8 cellular contexts compared by ENCODE assay signal in the genomic region with DNA sequence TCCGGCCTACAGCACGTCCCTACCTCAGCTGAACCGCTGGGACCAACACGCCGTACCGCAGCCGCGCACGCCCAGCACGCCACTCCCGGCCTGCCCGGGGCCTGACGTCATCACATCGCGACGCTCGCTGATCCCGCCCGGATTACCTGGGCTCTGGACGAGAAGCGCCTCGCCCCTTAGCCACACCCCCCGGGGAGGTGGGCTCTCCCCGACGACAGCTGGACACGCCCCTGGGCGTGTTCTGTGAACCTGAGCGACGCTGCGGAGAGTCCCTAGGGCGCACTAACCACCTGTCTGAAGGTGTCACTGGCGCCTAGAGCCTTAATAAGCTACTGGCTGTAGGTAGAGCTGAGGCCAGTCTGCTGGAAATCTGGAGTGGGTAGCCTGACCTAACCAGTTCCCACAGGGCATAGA. TPM values are rescaled to one million over a fixed set of nuclear protein-coding genes. Genes with fewer than 3 reads are reported as not detected.
DNase-seq lines count a peak whose midpoint lies in the region; TF ChIP-seq lines count a peak whose summit lies in the region.
"Not testable (repeated sequence)": the region's sequence is repeated elsewhere in the genome, so short reads cannot be mapped to it uniquely, and the experiment has no call there.

Gene ZNG1A (minus strand): TSS at position 87 of the 414 bp plus-strand sequence. CDS start 87 bp downstream, outside the sequence.

- H3K27me3 Mint-ChIP-seq in activated naive CD8-positive, alpha-beta T cell; mesothelial cell of epicardium (ENCODE audit: low read depth): not testable (repeated sequence)

- not testable (repeated sequence) for H3K36me3 Mint-ChIP-seq in activated naive CD8-positive, alpha-beta T cell; mesothelial cell of epicardium

- H3K4me3 ChIP-seq in GM12875 (ENCODE audit: low read depth, low read length) (peak within 1 kb of the TSS; percentile 47), WI38 (ENCODE audit: low read depth, low read length) (peak within 1 kb of the TSS; percentile 45), fibroblast of mammary gland (ENCODE audit: control insufficient read depth, low read depth, low read length) (peak within 1 kb of the TSS; percentile 46)

- not testable (repeated sequence) for TF ChIP-seq CTCF in GM12875 (IDR thresholded peaks at IDR 0.05; ENCODE audit: borderline replicate concordance, insufficient read depth, low read depth, low read length); WI38 (IDR thresholded peaks at IDR 0.05; ENCODE audit: low read depth, low read length); fibroblast of mammary gland (conservative IDR thresholded peaks at IDR 0.05; ENCODE audit: control insufficient read depth, insufficient read depth, low read depth, low read length); mesothelial cell of epicardium (IDR thresholded peaks at IDR 0.05; ENCODE audit: unreplicated experiment)

- H3K4me3 Mint-ChIP-seq in activated naive CD8-positive, alpha-beta T cell: peak within 1 kb of the TSS; percentile 90
- H3K4me3 Mint-ChIP-seq in mesothelial cell of epicardium: peak within 1 kb of the TSS; percentile 70

- H3K4me1 Mint-ChIP-seq in activated naive CD8-positive, alpha-beta T cell (ENCODE audit: low read depth); mesothelial cell of epicardium: not testable (repeated sequence)

- DNase-seq in NCI-H2227 treated with DMSO at 0.1 percent for 48 hours (lab: John Stamatoyannopoulos, UW) (peak; percentile 12), fibroblast of mammary gland (ENCODE audit: low read depth) (peak; percentile 52)
- DNase-seq in mesothelial cell of epicardium (ENCODE audit: low spot score in 2 of 2, unreplicated experiment in 2 of 2); ureter (ENCODE audit: low spot score): not testable (repeated sequence)
- peak; percentile 67 for DNase-seq in stimulated activated CD4-positive, alpha-beta T cell treated with anti-CD3 and anti-CD28 coated beads, Interleukin-15, amount 100 ng/mL, for 48 hours (ENCODE audit: low read depth in 2 of 2)

- peak within 1 kb of the TSS; percentile 89 for H3K27ac Mint-ChIP-seq in activated naive CD8-positive, alpha-beta T cell
- peak within 1 kb of the TSS; percentile 84 for H3K27ac Mint-ChIP-seq in mesothelial cell of epicardium

- H3K9me3 Mint-ChIP-seq in activated naive CD8-positive, alpha-beta T cell (ENCODE audit: low read depth); mesothelial cell of epicardium: not testable (repeated sequence)

RNA-seq across cellular contexts. Expression of gene ZNG1A, which starts in this region (rescaled TPM):
- total RNA-seq in mesothelial cell of epicardium (35.4 to 38.0 TPM (median 37.4 TPM) in 3 replicates), ureter (57.9 TPM)
